8 cellular contexts compared by ENCODE assay signal in genomic region chr2:8481463-8482009, GRCh38.
DNase-seq lines count a peak whose midpoint lies in the region; ATAC-seq and TF ChIP-seq lines count a peak whose summit lies in the region.

No MANE protein-coding gene starts in this region.

- H3K4me1 Mint-ChIP-seq in activated naive CD8-positive, alpha-beta T cell treated with anti-CD3 and anti-CD28 coated beads for 36 hours, result peaks cover 67% of the 10 kb centered on the region

- H3K27me3 Mint-ChIP-seq in activated naive CD8-positive, alpha-beta T cell treated with anti-CD3 and anti-CD28 coated beads for 36 hours, result peaks cover under 1% of the 10 kb centered on the region

- H3K9me3 Mint-ChIP-seq in activated naive CD8-positive, alpha-beta T cell treated with anti-CD3 and anti-CD28 coated beads for 36 hours, result no peaks in the 10 kb centered on the region

- no peak for TF ChIP-seq CTCF in GM12864 (IDR thresholded peaks at IDR 0.05; ENCODE audit: low read depth, low read length, missing control alignments)

- H3K4me3 ChIP-seq in GM12864 (ENCODE audit: low read depth, low read length), result no peak overlapping the region

- no peak overlapping the region for H3K4me3 Mint-ChIP-seq in activated naive CD8-positive, alpha-beta T cell treated with anti-CD3 and anti-CD28 coated beads for 36 hours

- ATAC-seq in GM21381 (IDR thresholded peaks at IDR 0.05; ENCODE audit: unreplicated experiment), result peak; percentile 41
- peak; percentile 43 for ATAC-seq in HG03521 (IDR thresholded peaks at IDR 0.05; ENCODE audit: unreplicated experiment)
- no peak for ATAC-seq in HG03095 (IDR thresholded peaks at IDR 0.05; ENCODE audit: unreplicated experiment)

- H3K36me3 Mint-ChIP-seq in activated naive CD8-positive, alpha-beta T cell treated with anti-CD3 and anti-CD28 coated beads for 36 hours, result peaks cover 5% of the 10 kb centered on the region

- H3K27ac Mint-ChIP-seq in activated naive CD8-positive, alpha-beta T cell treated with anti-CD3 and anti-CD28 coated beads for 36 hours, result peak overlapping the region; percentile 61

- DNase-seq in GM12864 (ENCODE audit: low read depth), result peak; percentile 44
- peak; percentile 55 for DNase-seq in activated naive CD8-positive, alpha-beta T cell treated with anti-CD3 and anti-CD28 coated beads for 36 hours
- no peak for DNase-seq in NCI-H526 treated with DMSO at 0.1 percent for 48 hours (lab: John Stamatoyannopoulos, UW)
- no peak for DNase-seq in iPS-NIHi11 (ENCODE audit: low spot score)
- DNase-seq in midbrain (lab: John Stamatoyannopoulos, UW), result no peak

Comparison
In these comparisons a context has a peak if more than half of its experiments do, and no peak if none do; other contexts are left out.
1. DNase-seq: peak in GM12864 (single experiment) and activated naive CD8-positive, alpha-beta T cell treated with anti-CD3 and anti-CD28 coated beads for 36 hours (single experiment); none in NCI-H526 treated with DMSO at 0.1 percent for 48 hours (single experiment), iPS-NIHi11 (single experiment) and midbrain (single experiment).